ENCODE assay signal across 35 cellular contexts in genomic region chr10:2627969-2628368, GRCh38.
"Had no signal": no experiment of that assay in that cellular context is flagged by ENCODE, and none has a peak within 500 bp of the region (broad histone marks: within the 10 kb centered on the region; RNA-seq: fewer than 3 reads in every experiment).

No MANE protein-coding gene starts in this region.

- H3K36me3 ChIP-seq: MG63 had no signal

- H3K9me3 ChIP-seq: MG63 had no signal

- H3K4me3 ChIP-seq: MG63 had no signal

- DNase-seq: Karpas-422, Kasumi-1, MG63, MM.1S, MV-4-11, NCI-H1048, NCI-H1092, NCI-H1092 treated with DMSO at 0.1 percent for 48 hours, NCI-H1105, NCI-H1105 treated with DMSO at 0.1 percent for 48 hours, NCI-H1417, NCI-H1417 treated with DMSO at 0.1 percent for 48 hours, NCI-H1436, NCI-H1436 treated with DMSO at 0.1 percent for 48 hours, NCI-H146, NCI-H1694, NCI-H1694 treated with DMSO at 0.1 percent for 48 hours, NCI-H187, NCI-H187 treated with DMSO at 0.1 percent for 48 hours, NCI-H1930, NCI-H2029, NCI-H2029 treated with DMSO at 0.1 percent for 48 hours, NCI-H2081, NCI-H2081 treated with DMSO at 0.1 percent for 48 hours, NCI-H2107, NCI-H2171, NCI-H2171 treated with DMSO at 0.1 percent for 48 hours, NCI-H2227 treated with DMSO at 0.1 percent for 48 hours, NCI-H226, NCI-H345, NCI-H446, NCI-H446 treated with DMSO at 0.1 percent for 48 hours, NCI-H510A, NCI-H510A treated with DMSO at 0.1 percent for 48 hours, NCI-H524 had no signal
